ENCODE assay signal across 5 cellular contexts in genomic region chr3:69609566-69609965, GRCh38.
A peak's percentile ranks its signal among the peaks of the same experiment; 100 is the strongest.
DNase-seq lines count a peak whose midpoint lies in the region; TF ChIP-seq lines count a peak whose summit lies in the region.
"Not testable (repeated sequence)": the region's sequence is repeated elsewhere in the genome, so short reads cannot be mapped to it uniquely, and the experiment has no call there.

No MANE protein-coding gene starts in this region.

- DNase-seq in ELF-1 (ENCODE audit: low read depth, low spot score) (peak; percentile 3), SK-MEL-5 (ENCODE audit: low read depth, low spot score) (peak; percentile 15), globus pallidus (ENCODE audit: low spot score) (peak; percentile 40), neural crest cell (ENCODE audit: low read depth, low spot score) (peak; percentile 4), pons (ENCODE audit: low spot score) (peak; percentile 34)

- peaks cover 11% of the 10 kb centered on the region for H3K9me3 Mint-ChIP-seq in neural crest cell

- H3K36me3 Mint-ChIP-seq in neural crest cell (ENCODE audit: low read depth): not testable (repeated sequence)

- not testable (repeated sequence) for H3K27me3 Mint-ChIP-seq in neural crest cell (ENCODE audit: low read depth)

- not testable (repeated sequence) for TF ChIP-seq CTCF in neural crest cell (conservative IDR thresholded peaks at IDR 0.05)

- in situ Hi-C loops in SK-MEL-5 (cut with HindIII; ENCODE audit: low pct_unique_long_range_greater_than_20kb, low sequenced_read_pairs): not testable (repeated sequence)

- H3K27ac Mint-ChIP-seq in neural crest cell (ENCODE audit: unreplicated experiment): not testable (repeated sequence)

- not testable (repeated sequence) for H3K4me3 Mint-ChIP-seq in neural crest cell

- H3K4me1 Mint-ChIP-seq in neural crest cell: peaks cover 29% of the 10 kb centered on the region

Comparison
In these comparisons a context has a peak if more than half of its experiments do, and no peak if none do; other contexts are left out.
1. Peak in every context shown above with its lines: DNase-seq.